Comparison of ENCODE assay signal across 2 cellular contexts in the genomic region with DNA sequence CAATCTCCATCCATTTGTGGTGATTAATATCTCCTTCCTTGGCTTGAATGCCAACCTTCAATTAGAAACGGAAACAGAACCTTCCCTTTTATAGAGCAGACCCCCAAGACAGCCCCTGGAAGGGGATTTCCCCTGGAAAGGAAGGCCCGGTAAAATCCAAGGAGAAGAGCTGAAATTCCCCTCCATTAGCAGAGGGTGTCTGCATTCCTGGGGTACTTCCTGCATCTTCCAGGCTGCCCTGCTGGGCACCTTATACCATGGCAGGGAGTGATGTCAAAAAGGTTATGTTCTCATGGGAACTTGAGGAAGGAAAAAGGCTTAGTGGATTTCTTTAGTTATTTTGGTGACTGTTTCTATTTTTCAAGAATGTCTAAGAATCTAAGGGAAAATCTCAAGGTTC.
TF ChIP-seq lines count a peak whose summit lies in the region.

No MANE protein-coding gene starts in this region.

TF ChIP-seq in GM23338, 12 proteins besides CTCF, POLR2A, EP300 and RAD21:
- no peak for TF ChIP-seq ZNF114 (CRISPR knock-in tag; IDR thresholded peaks at IDR 0.05)
- no peak for TF ChIP-seq CREB1 (CRISPR knock-in tag; IDR thresholded peaks at IDR 0.05; ENCODE audit: low read depth)
- no peak for TF ChIP-seq EZH2 (IDR thresholded peaks at IDR 0.05; ENCODE audit: low read depth, unreplicated experiment)
- TF ChIP-seq JUNB (IDR thresholded peaks at IDR 0.05; ENCODE audit: unreplicated experiment), result no peak
- TF ChIP-seq, protein P1, sequence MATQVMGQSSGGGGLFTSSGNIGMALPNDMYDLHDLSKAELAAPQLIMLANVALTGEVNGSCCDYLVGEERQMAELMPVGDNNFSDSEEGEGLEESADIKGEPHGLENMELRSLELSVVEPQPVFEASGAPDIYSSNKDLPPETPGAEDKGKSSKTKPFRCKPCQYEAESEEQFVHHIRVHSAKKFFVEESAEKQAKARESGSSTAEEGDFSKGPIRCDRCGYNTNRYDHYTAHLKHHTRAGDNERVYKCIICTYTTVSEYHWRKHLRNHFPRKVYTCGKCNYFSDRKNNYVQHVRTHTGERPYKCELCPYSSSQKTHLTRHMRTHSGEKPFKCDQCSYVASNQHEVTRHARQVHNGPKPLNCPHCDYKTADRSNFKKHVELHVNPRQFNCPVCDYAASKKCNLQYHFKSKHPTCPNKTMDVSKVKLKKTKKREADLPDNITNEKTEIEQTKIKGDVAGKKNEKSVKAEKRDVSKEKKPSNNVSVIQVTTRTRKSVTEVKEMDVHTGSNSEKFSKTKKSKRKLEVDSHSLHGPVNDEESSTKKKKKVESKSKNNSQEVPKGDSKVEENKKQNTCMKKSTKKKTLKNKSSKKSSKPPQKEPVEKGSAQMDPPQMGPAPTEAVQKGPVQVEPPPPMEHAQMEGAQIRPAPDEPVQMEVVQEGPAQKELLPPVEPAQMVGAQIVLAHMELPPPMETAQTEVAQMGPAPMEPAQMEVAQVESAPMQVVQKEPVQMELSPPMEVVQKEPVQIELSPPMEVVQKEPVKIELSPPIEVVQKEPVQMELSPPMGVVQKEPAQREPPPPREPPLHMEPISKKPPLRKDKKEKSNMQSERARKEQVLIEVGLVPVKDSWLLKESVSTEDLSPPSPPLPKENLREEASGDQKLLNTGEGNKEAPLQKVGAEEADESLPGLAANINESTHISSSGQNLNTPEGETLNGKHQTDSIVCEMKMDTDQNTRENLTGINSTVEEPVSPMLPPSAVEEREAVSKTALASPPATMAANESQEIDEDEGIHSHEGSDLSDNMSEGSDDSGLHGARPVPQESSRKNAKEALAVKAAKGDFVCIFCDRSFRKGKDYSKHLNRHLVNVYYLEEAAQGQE (IDR thresholded peaks at IDR 0.05; ENCODE audit: unreplicated experiment), result no peak
- no peak for TF ChIP-seq POLR2AphosphoS5 (IDR thresholded peaks at IDR 0.05; ENCODE audit: low read depth)
- TF ChIP-seq STAT1 (IDR thresholded peaks at IDR 0.05; ENCODE audit: unreplicated experiment), result no peak

TF ChIP-seq in IMR-90, 13 proteins besides CTCF, POLR2A, EP300 and RAD21:
- TF ChIP-seq MAFK (IDR thresholded peaks at IDR 0.05; ENCODE audit: low read depth, low read length) (no peak), FOS (IDR thresholded peaks at IDR 0.05; ENCODE audit: low read depth, low read length) (no peak), BHLHE40 (IDR thresholded peaks at IDR 0.05; ENCODE audit: low read depth, low read length) (no peak), SMC3 (IDR thresholded peaks at IDR 0.05; ENCODE audit: low read depth, low read length) (no peak), RCOR1 (IDR thresholded peaks at IDR 0.05; ENCODE audit: insufficient replicate concordance, low read length) (no peak), CEBPB (IDR thresholded peaks at IDR 0.05; ENCODE audit: low read depth, low read length) (no peak), RFX5 (IDR thresholded peaks at IDR 0.05; ENCODE audit: low read depth, low read length) (no peak), MAZ (IDR thresholded peaks at IDR 0.05; ENCODE audit: borderline replicate concordance, low read depth, low read length) (no peak)
- TF ChIP-seq, protein P2, sequence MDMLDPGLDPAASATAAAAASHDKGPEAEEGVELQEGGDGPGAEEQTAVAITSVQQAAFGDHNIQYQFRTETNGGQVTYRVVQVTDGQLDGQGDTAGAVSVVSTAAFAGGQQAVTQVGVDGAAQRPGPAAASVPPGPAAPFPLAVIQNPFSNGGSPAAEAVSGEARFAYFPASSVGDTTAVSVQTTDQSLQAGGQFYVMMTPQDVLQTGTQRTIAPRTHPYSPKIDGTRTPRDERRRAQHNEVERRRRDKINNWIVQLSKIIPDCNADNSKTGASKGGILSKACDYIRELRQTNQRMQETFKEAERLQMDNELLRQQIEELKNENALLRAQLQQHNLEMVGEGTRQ (IDR thresholded peaks at IDR 0.05; ENCODE audit: low read depth, low read length), result no peak
- TF ChIP-seq, protein P3, sequence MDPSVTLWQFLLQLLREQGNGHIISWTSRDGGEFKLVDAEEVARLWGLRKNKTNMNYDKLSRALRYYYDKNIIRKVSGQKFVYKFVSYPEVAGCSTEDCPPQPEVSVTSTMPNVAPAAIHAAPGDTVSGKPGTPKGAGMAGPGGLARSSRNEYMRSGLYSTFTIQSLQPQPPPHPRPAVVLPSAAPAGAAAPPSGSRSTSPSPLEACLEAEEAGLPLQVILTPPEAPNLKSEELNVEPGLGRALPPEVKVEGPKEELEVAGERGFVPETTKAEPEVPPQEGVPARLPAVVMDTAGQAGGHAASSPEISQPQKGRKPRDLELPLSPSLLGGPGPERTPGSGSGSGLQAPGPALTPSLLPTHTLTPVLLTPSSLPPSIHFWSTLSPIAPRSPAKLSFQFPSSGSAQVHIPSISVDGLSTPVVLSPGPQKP (IDR thresholded peaks at IDR 0.05; ENCODE audit: borderline replicate concordance, low read depth, low read length), result no peak
TF ChIP-seq in IMR-90: peak in this region for 0.
